ENCODE assay signal across 8 cellular contexts in the genomic region with DNA sequence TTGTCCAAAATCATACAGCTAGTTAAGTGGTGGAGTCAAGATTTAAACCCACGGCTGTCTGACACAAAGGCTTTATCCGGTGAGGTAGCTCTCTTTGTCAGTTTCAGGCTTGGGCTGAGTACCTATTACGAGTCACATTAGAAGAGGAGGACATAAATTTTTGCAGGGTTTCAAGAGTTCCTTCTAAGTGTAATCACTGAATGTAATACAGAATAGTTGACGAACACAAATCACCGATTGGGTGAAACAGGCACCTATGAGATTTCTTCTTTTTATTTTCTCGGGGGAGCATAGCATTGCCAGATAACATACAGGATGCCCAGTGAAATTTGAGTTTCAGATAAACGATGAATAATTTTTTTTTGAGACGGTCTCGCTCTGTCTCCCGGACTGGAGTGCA. TPM values are rescaled to one million over a fixed set of nuclear protein-coding genes. Genes with fewer than 3 reads are reported as not detected.
DNase-seq lines count a peak whose midpoint lies in the region; ATAC-seq, FAIRE-seq and TF ChIP-seq lines count a peak whose summit lies in the region.

No MANE protein-coding gene starts in this region.

- FAIRE-seq in urothelium cell line (lab: Jason Lieb, UNC) = no peak

- H3K4me1 ChIP-seq in HAP-1 = peaks cover 4% of the 10 kb centered on the region

- no peaks in the 10 kb centered on the region for H3K27me3 ChIP-seq in HAP-1 (ENCODE audit: low read depth)

- no peak for TF ChIP-seq CTCF in astrocyte of the spinal cord (IDR thresholded peaks at IDR 0.05; ENCODE audit: low read depth, low read length)

- H3K4me3 ChIP-seq in HAP-1 (peak overlapping the region; percentile 92), astrocyte of the spinal cord (ENCODE audit: low read depth, low read length) (peak overlapping the region; percentile 97)

- no peak for ATAC-seq in HG02970 (IDR thresholded peaks at IDR 0.05; ENCODE audit: low FRiP score, unreplicated experiment)
- ATAC-seq in GM18868 (IDR thresholded peaks at IDR 0.05; ENCODE audit: unreplicated experiment) = no peak

- H3K36me3 ChIP-seq in HAP-1 (replicated peaks) = peaks cover 3% of the 10 kb centered on the region; the same call in 1 of the 2 replicates

- peak; percentile 38 for DNase-seq in A172 (ENCODE audit: low spot score)
- no peak for DNase-seq in HAP-1 (ENCODE audit: low spot score in 2 of 2)
- DNase-seq in astrocyte of the spinal cord (ENCODE audit: low read depth, low spot score) = no peak
- DNase-seq in lung microvascular endothelial cell (ENCODE audit: low read depth in 2 of 2) = peak; percentile 9 to 33
- DNase-seq in GOT3 (lab: John Stamatoyannopoulos, UW) = no peak
- DNase-seq in urothelium cell line (ENCODE audit: low spot score) = no peak

- in situ Hi-C loops in HAP-1 (cut with MboI; ENCODE audit: low sequenced_read_pairs) = no loop called here
- in situ Hi-C loops in astrocyte of the spinal cord (cut with HindIII; ENCODE audit: low sequenced_read_pairs) = no loop called here

- no peaks in the 10 kb centered on the region for H3K9me3 ChIP-seq in HAP-1

RNA-seq across cellular contexts. Expression of a gene that starts 0.8 kb away (rescaled TPM):
- total RNA-seq in A172 (2014; rRNA removed; shearing (Covaris generic)) = 568 and 570 TPM in 2 replicates
- 182 and 185 TPM in 2 replicates for total RNA-seq in lung microvascular endothelial cell

RNA-seq across cellular contexts. Expression of a gene that starts 26.7 kb away (rescaled TPM):
- total RNA-seq in A172 (2014; rRNA removed; shearing (Covaris generic)) = 34.7 and 36.2 TPM in 2 replicates
- 5.7 and 7.1 TPM in 2 replicates for total RNA-seq in lung microvascular endothelial cell

RNA-seq across cellular contexts. Expression of a gene that starts 57.0 kb away (rescaled TPM):
- total RNA-seq in A172 (2014; rRNA removed; shearing (Covaris generic)) = 87.5 and 102 TPM in 2 replicates
- 30.1 and 39.1 TPM in 2 replicates for total RNA-seq in lung microvascular endothelial cell

Comparison
In these comparisons a context has a peak if more than half of its experiments do, and no peak if none do; other contexts are left out.
1. DNase-seq: peak in A172 (single experiment) and lung microvascular endothelial cell (2 of 2); none in HAP-1 (0 of 2), astrocyte of the spinal cord (single experiment), GOT3 (single experiment) and urothelium cell line (single experiment).